In the genomic region with DNA sequence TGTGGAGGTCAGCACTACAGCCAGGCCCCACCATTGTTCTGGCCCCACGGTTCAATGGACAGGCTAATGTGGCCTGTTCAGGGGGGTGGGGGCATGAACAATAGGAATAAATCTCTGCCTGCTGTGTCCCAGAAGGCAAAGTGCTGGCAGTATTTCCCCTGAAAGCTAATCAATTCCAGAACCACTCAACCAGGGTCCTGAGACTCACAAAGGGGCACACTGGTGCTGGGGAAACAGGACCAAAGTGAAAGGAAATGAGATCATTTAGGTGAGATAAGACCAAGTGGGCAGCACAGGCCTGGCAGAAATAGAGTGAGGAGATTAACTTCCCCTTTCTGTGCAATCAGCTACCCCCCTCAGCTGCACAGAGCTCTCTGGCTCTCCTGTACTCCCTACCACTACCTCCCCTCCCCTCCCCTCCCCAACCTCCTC, we compare ENCODE assay signal across 8 cellular contexts. TPM values are rescaled to one million over a fixed set of nuclear protein-coding genes. Genes with fewer than 3 reads are reported as not detected.
A peak's percentile ranks its signal among the peaks of the same experiment; 100 is the strongest.
DNase-seq lines count a peak whose midpoint lies in the region; ATAC-seq and TF ChIP-seq lines count a peak whose summit lies in the region.

No MANE protein-coding gene starts in this region.

- H3K36me3 ChIP-seq in Peyer's patch: no peaks in the 10 kb centered on the region
- H3K36me3 ChIP-seq in neural progenitor cell: no peaks in the 10 kb centered on the region

- H3K9me3 ChIP-seq in Peyer's patch: no peaks in the 10 kb centered on the region
- no peaks in the 10 kb centered on the region for H3K9me3 ChIP-seq in neural progenitor cell (ENCODE audit: low read depth)

- H4K20me1 ChIP-seq in neural progenitor cell (ENCODE audit: low read depth): no peaks in the 10 kb centered on the region

- peaks cover 12% of the 10 kb centered on the region for H3K9me3 Mint-ChIP-seq in neural progenitor cell

- H2AFZ ChIP-seq in neural progenitor cell (replicated peaks): no peak overlapping the region

- H3F3A ChIP-seq in neural progenitor cell (ENCODE audit: low read depth): peaks cover 33% of the 10 kb centered on the region

- H3K4me1 ChIP-seq in Peyer's patch (peaks cover 0 to 11% (median 5%) of the 10 kb centered on the region in 4 donors), neural progenitor cell (peaks cover 52% of the 10 kb centered on the region)

- H3K9ac ChIP-seq in neural progenitor cell: no peak overlapping the region

- H3K79me2 ChIP-seq in neural progenitor cell (ENCODE audit: low read depth): no peaks in the 10 kb centered on the region

- TF ChIP-seq CTCF in Peyer's patch (IDR thresholded peaks at IDR 0.05) (no peak), neural progenitor cell (IDR thresholded peaks at IDR 0.05) (no peak)

- H3K4me2 ChIP-seq in neural progenitor cell: peak overlapping the region; percentile 65

- H3K4me1 Mint-ChIP-seq in neural progenitor cell: peaks cover 83% of the 10 kb centered on the region

- peaks cover 16% of the 10 kb centered on the region for H3K27me3 Mint-ChIP-seq in neural progenitor cell (ENCODE audit: insufficient read depth, low read depth)

- H3K27ac Mint-ChIP-seq in neural progenitor cell: peak overlapping the region; percentile 87

- DNase-seq in Peyer's patch (peak in 2 of 3 donors; percentile 69 to 73), neural progenitor cell (ENCODE audit: low spot score) (peak; percentile 93), NCI-H524 treated with DMSO at 0.1 percent for 48 hours (lab: John Stamatoyannopoulos, UW) (no peak), NCI-H1694 (lab: John Stamatoyannopoulos, UW) (no peak), GM03348 (ENCODE audit: low spot score) (no peak)
- no peak for DNase-seq in activated effector memory CD4-positive, alpha-beta T cell treated with Interleukin-2 at 50 U/mL for 16 hours

- peaks cover 3% of the 10 kb centered on the region for H3K36me3 Mint-ChIP-seq in neural progenitor cell

- ATAC-seq in HG02973 (IDR thresholded peaks at IDR 0.05; ENCODE audit: unreplicated experiment): peak; percentile 44

- H3K4me3 ChIP-seq in Peyer's patch: no peak overlapping the region
- no peak overlapping the region for H3K4me3 ChIP-seq in neural progenitor cell

- TF ChIP-seq POLR2A in GM19099 (IDR thresholded peaks at IDR 0.05; ENCODE audit: extremely low read depth, insufficient read length, low read depth): peak; percentile 14
- no peak for TF ChIP-seq POLR2A in Peyer's patch (IDR thresholded peaks at IDR 0.05)

- H3K27ac ChIP-seq in Peyer's patch: peak overlapping the region in 2 of 4 donors; percentile 71
- peak overlapping the region; percentile 4 for H3K27ac ChIP-seq in neural progenitor cell

- H3K4me3 Mint-ChIP-seq in neural progenitor cell: peak overlapping the region; percentile 80

- H3K27me3 ChIP-seq in Peyer's patch (no peaks in the 10 kb centered on the region), neural progenitor cell (no peaks in the 10 kb centered on the region)

RNA-seq across cellular contexts. Expression of gene CRYGS, which starts 11.5 kb away (rescaled TPM):
- total RNA-seq in Peyer's patch: 10 to 100 TPM in 1 of 4 donors, 1 to 10 TPM in 3; 1.4 to 12.3 (median 5.7) TPM
- 1.1 and 1.4 TPM in 2 replicates for total RNA-seq in neural progenitor cell (ENCODE audit: low replicate concordance)

RNA-seq across cellular contexts. Expression of gene TBCCD1, which starts 34.5 kb away (rescaled TPM):
- total RNA-seq in Peyer's patch (10 to 100 TPM; 13.8 to 30.5 (median 16.6) TPM), neural progenitor cell (ENCODE audit: low replicate concordance) (16.8 and 21.1 TPM in 2 replicates)

RNA-seq across cellular contexts. Expression of gene DNAJB11, which starts 37.9 kb away (rescaled TPM):
- 10 to 100 TPM; 16.5 to 61.3 (median 42.4) TPM for total RNA-seq in Peyer's patch
- total RNA-seq in neural progenitor cell (ENCODE audit: low replicate concordance): 52.7 and 73.0 TPM in 2 replicates

Comparison
In these comparisons a context has a peak if more than half of its experiments do, and no peak if none do; other contexts are left out.
1. DNase-seq: peak in Peyer's patch (2 of 3) and neural progenitor cell (single experiment); none in NCI-H524 treated with DMSO at 0.1 percent for 48 hours (single experiment), NCI-H1694 (single experiment), activated effector memory CD4-positive, alpha-beta T cell treated with Interleukin-2 at 50 U/mL for 16 hours (single experiment) and GM03348 (single experiment).